Comparison of ENCODE assay signal across 19 cellular contexts in genomic region chr17:75531724-75532090, GRCh38. TPM values are rescaled to one million over a fixed set of nuclear protein-coding genes. Genes with fewer than 3 reads are reported as not detected.
A peak's percentile ranks its signal among the peaks of the same experiment; 100 is the strongest.
DNase-seq lines count a peak whose midpoint lies in the region; ATAC-seq, FAIRE-seq and TF ChIP-seq lines count a peak whose summit lies in the region.
"Had no signal": no experiment of that assay in that cellular context is flagged by ENCODE, and none has a peak within 500 bp of the region (broad histone marks: within the 10 kb centered on the region; RNA-seq: fewer than 3 reads in every experiment).

No MANE protein-coding gene starts in this region.

- DNase-seq in H1 (ENCODE audit: low read depth in 1 of 2, low spot score in 2 of 2) (no peak), mesendoderm (peak; percentile 79), upper lobe of right lung (peak; percentile 78), amygdala (lab: John Stamatoyannopoulos, UW) (no peak), H4 (ENCODE audit: low spot score) (no peak), NCI-H1105 (lab: John Stamatoyannopoulos, UW) (no peak)
- DNase-seq: activated CD8-positive, alpha-beta memory T cell treated with anti-CD3 and anti-CD28 coated beads, Interleukin-2, amount 50 U/mL, for 48 hours; activated naive CD4-positive, alpha-beta T cell treated with anti-CD3 and anti-CD28 coated beads for 36 hours; CD4-positive, CD25-positive, alpha-beta regulatory T cell; GM23248; heart right ventricle; kidney; NCI-H146; NCI-H446 treated with DMSO at 0.1 percent for 48 hours; SHP77 treated with DMSO at 0.1 percent for 48 hours; thyroid gland had no signal

- no peak for FAIRE-seq in H1 (lab: Jason Lieb, UNC)
- FAIRE-seq: kidney had no signal

- no peak overlapping the region for H3K56ac ChIP-seq in H1 (replicated peaks; ENCODE audit: insufficient read length, low read depth, low read length)
- H3K56ac ChIP-seq in mesendoderm (ENCODE audit: low read length), result no peak overlapping the region

- H3K4me3 ChIP-seq in H1 (ENCODE audit: extremely low read depth in 1 of 4, insufficient read depth in 2 of 4, low read depth in 3 of 4, low read length in 4 of 4) (no peak overlapping the region), mesendoderm (ENCODE audit: low read length) (no peak overlapping the region), upper lobe of right lung (no peak overlapping the region)
- H3K4me3 ChIP-seq: GM23248, heart right ventricle, skin epidermis, thyroid gland had no signal

- TF ChIP-seq RAD21 in Ishikawa (IDR thresholded peaks at IDR 0.05; ENCODE audit: low read depth) (no peak), H1 (IDR thresholded peaks at IDR 0.05 in 1 of 2, conservative IDR thresholded peaks at IDR 0.05 in 1 of 2; ENCODE audit: low read depth in 2 of 2, low read length in 2 of 2) (no peak)

- no peak overlapping the region for H2BK5ac ChIP-seq in H1 (ENCODE audit: low read depth, low read length)
- H2BK5ac ChIP-seq in mesendoderm (ENCODE audit: low read length), result no peak overlapping the region

- H3K36me3 ChIP-seq in H1 (ENCODE audit: control insufficient read depth in 2 of 4, insufficient read depth in 4 of 4, low read length in 3 of 4) (no peaks in the 10 kb centered on the region), mesendoderm (ENCODE audit: control insufficient read depth, insufficient read depth, low read length) (no peaks in the 10 kb centered on the region), upper lobe of right lung (peaks cover 6% of the 10 kb centered on the region)
- H3K36me3 ChIP-seq: heart right ventricle, thyroid gland had no signal

- peaks cover under 1% of the 10 kb centered on the region; the same call in 1 of the 2 replicates for H3K23me2 ChIP-seq in H1 (ENCODE audit: low read depth, low read length)

- H2BK15ac ChIP-seq in H1 (ENCODE audit: low read length) (no peak overlapping the region), mesendoderm (replicated peaks; ENCODE audit: low read depth) (no peak overlapping the region)

- H2BK20ac ChIP-seq in H1 (ENCODE audit: low read length), result no peak overlapping the region

- peak; percentile 85 for ATAC-seq in upper lobe of right lung
- ATAC-seq: heart right ventricle had no signal

- TF ChIP-seq EP300 in Ishikawa (IDR thresholded peaks at IDR 0.05; ENCODE audit: borderline replicate concordance), result no peak
- TF ChIP-seq EP300 in H1 (IDR thresholded peaks at IDR 0.05; ENCODE audit: borderline replicate concordance in 1 of 2, low read depth in 2 of 2, low read length in 2 of 2), result no peak

- H4K5ac ChIP-seq in H1 (ENCODE audit: insufficient read length, low read depth, low read length), result no peak overlapping the region
- no peak overlapping the region for H4K5ac ChIP-seq in mesendoderm (ENCODE audit: low read length)

- H3K4ac ChIP-seq in H1 (replicated peaks; ENCODE audit: insufficient read length, low read depth, low read length), result no peak overlapping the region
- H3K4ac ChIP-seq in mesendoderm (ENCODE audit: low read depth, low read length), result no peak overlapping the region

- H4K8ac ChIP-seq in H1 (ENCODE audit: extremely low read depth, insufficient read depth, low read length) (peak overlapping the region; percentile 28; the same call in 1 of the 2 replicates), mesendoderm (ENCODE audit: low read depth, low read length) (no peak overlapping the region)

- H3K4me2 ChIP-seq in H1 (ENCODE audit: insufficient read depth in 1 of 2, low read depth in 2 of 2, low read length in 2 of 2) (no peak overlapping the region), mesendoderm (ENCODE audit: low read length) (no peak overlapping the region)

- H3K79me1 ChIP-seq in H1 (ENCODE audit: low read depth, low read length), result peaks cover 2% of the 10 kb centered on the region
- H3K79me1 ChIP-seq in mesendoderm (ENCODE audit: low read length), result peaks cover 2% of the 10 kb centered on the region

- POLR2A ChIA-PET in H1 (lab: Charles Lee; ENCODE audit: partially characterized antibody), result interaction anchor here (0.6 to 1.7 kb wide), 6 partner anchors 10 to 514 kb away, joined by 3 to 4 read pairs (median 3); partner anchors contain the start of gene TMEM94

- H2AFZ ChIP-seq in H1 (ENCODE audit: low read length), result no peak overlapping the region
- H2AFZ ChIP-seq: GM23248, parathyroid adenoma had no signal

- H2BK120ac ChIP-seq in H1 (replicated peaks; ENCODE audit: low read depth, low read length) (no peak overlapping the region), mesendoderm (ENCODE audit: low read depth, low read length) (no peak overlapping the region)

- H3K9ac ChIP-seq in H1 (replicated peaks in 1 of 4; ENCODE audit: extremely low read depth in 1 of 4, low read depth in 3 of 4, low read length in 3 of 4) (no peak overlapping the region), mesendoderm (ENCODE audit: low read length) (no peak overlapping the region)
- H3K9ac ChIP-seq: GM23248, parathyroid adenoma had no signal

- H2BK12ac ChIP-seq in H1 (ENCODE audit: low read depth, low read length), result no peak overlapping the region

- intact Hi-C loops in upper lobe of right lung (cut with DNase I), result no loop called here

- H3K4me1 ChIP-seq in H1 (replicated peaks in 1 of 4; ENCODE audit: control insufficient read depth in 3 of 4, insufficient read depth in 4 of 4, low read length in 3 of 4) (peaks cover 0 to 7% (median 4%) of the 10 kb centered on the region in 4 experiments; a peak in 5 of 7 replicates), mesendoderm (ENCODE audit: control insufficient read depth, low read depth, low read length) (no peaks in the 10 kb centered on the region), upper lobe of right lung (peaks cover 20% of the 10 kb centered on the region)
- H3K4me1 ChIP-seq: parathyroid adenoma had no signal

- no peak overlapping the region for H4K91ac ChIP-seq in H1 (replicated peaks; ENCODE audit: insufficient read length, low read length)

- CTCF ChIA-PET in H1 (lab: Charles Lee; ENCODE audit: partially characterized antibody), result interaction anchor here (1.0 to 1.9 kb wide), 7 partner anchors 47 to 292 kb away, joined by 3 to 6 read pairs (median 4); no protein-coding TSS in a partner anchor

- H3K18ac ChIP-seq in H1 (ENCODE audit: extremely low read depth, low read length) (no peak overlapping the region), mesendoderm (ENCODE audit: low read length) (no peak overlapping the region)

- H3K27ac ChIP-seq in H1 (ENCODE audit: low read depth, low read length), result no peak overlapping the region
- no peak overlapping the region for H3K27ac ChIP-seq in mesendoderm (ENCODE audit: low read depth, low read length)
- H3K27ac ChIP-seq in upper lobe of right lung, result peak overlapping the region; percentile 73
- H3K27ac ChIP-seq: GM23248, heart right ventricle, parathyroid adenoma, thyroid gland had no signal

- peaks cover 0 to 7% of the 10 kb centered on the region in 2 experiments; a peak in 1 of 4 replicates for H3K79me2 ChIP-seq in H1 (ENCODE audit: control insufficient read depth in 1 of 2, insufficient read depth in 2 of 2, low read length in 2 of 2)
- H3K79me2 ChIP-seq in mesendoderm (ENCODE audit: control insufficient read depth, insufficient read depth, low read length), result no peaks in the 10 kb centered on the region

- TF ChIP-seq CTCF in H1 (IDR thresholded peaks at IDR 0.05; ENCODE audit: control extremely low read depth in 1 of 3, insufficient read depth in 1 of 3, low read depth in 1 of 3, low read length in 3 of 3) (no peak), upper lobe of right lung (IDR thresholded peaks at IDR 0.05) (no peak)

- no peak for TF ChIP-seq POLR2A in H1 (IDR thresholded peaks at IDR 0.05; ENCODE audit: control extremely low read depth in 1 of 2, low read depth in 2 of 2, low read length in 2 of 2)

- H3K9me3 ChIP-seq in H1 (ENCODE audit: insufficient read depth in 2 of 2, low read depth in 1 of 2, low read length in 1 of 2) (no peaks in the 10 kb centered on the region), upper lobe of right lung (no peaks in the 10 kb centered on the region)
- H3K9me3 ChIP-seq: heart right ventricle, thyroid gland had no signal

- H3K23ac ChIP-seq in H1 (ENCODE audit: insufficient read length), result no peak overlapping the region
- H3K23ac ChIP-seq in mesendoderm (ENCODE audit: low read length), result no peak overlapping the region

- WGBS in H1 (ENCODE audit: extremely low coverage in 1 of 2, insufficient coverage in 1 of 2, insufficient read length in 1 of 2, insufficient replicate concordance in 2 of 2, low coverage in 1 of 2, low lambda C conversion rate in 2 of 2, missing lambda C conversion rate in 1 of 2), 2 experiments, result 79% methylated on average over 7 of the region's 7 CpGs; no CpG with 5 or more reads in 1 of the 2 experiments
- no CpG with 5 or more reads among the region's 7 CpGs for WGBS in mesendoderm (ENCODE audit: extremely low coverage, insufficient coverage, low lambda C conversion rate)

- no peaks in the 10 kb centered on the region for H3K27me3 ChIP-seq in H1 (replicated peaks in 1 of 4; ENCODE audit: control insufficient read depth in 3 of 4, extremely low read depth in 1 of 4, insufficient read depth in 3 of 4, low read length in 3 of 4)
- H3K27me3 ChIP-seq in mesendoderm (ENCODE audit: insufficient read depth, low read length, poor library complexity), result no peaks in the 10 kb centered on the region
- no peaks in the 10 kb centered on the region for H3K27me3 ChIP-seq in upper lobe of right lung
- H3K27me3 ChIP-seq: thyroid gland had no signal

- H2AK5ac ChIP-seq in H1 (ENCODE audit: low read depth, low read length) (no peak overlapping the region), mesendoderm (ENCODE audit: low read length) (no peak overlapping the region)

- H3K14ac ChIP-seq in H1 (ENCODE audit: insufficient read length), result no peak overlapping the region

- H4K20me1 ChIP-seq in H1 (replicated peaks in 1 of 2; ENCODE audit: control insufficient read depth in 1 of 2, insufficient read depth in 2 of 2, low read length in 2 of 2), result peaks cover 8 to 10% of the 10 kb centered on the region in 2 experiments

RNA-seq across cellular contexts. Expression of gene LLGL2, which starts 6.2 kb away (rescaled TPM):
- 64.5 and 66.6 TPM in 2 replicates for total RNA-seq in H1 (2021; fragmentation: NEBNext Ultra II Directional; extraction: Animal tissue kit (Norgen Biotek cat#: 25700))
- polyA plus RNA-seq in H1 (2011; rRNA removed), result 77.1 and 126 TPM in 2 replicates
- polyA plus RNA-seq in H1 (2011; cell fraction: cytosol; rRNA removed), result 90.7 TPM
- 171 TPM for polyA plus RNA-seq in H1 (2011; cell fraction: nucleus; rRNA removed)
- 38.9 to 72.3 TPM (median 69.7 TPM) in 4 replicates for polyA plus RNA-seq in H1 (2012, experiment 1 of 2)
- polyA plus RNA-seq in H1 (2012, experiment 2 of 2), result 58.3 TPM
- polyA plus RNA-seq in H1 (2013, experiment 1 of 2), result 47.7 TPM
- polyA plus RNA-seq in H1 (2013, experiment 2 of 2), result 43.3 TPM
- polyA minus RNA-seq in H1 (2011; rRNA and poly(A)+ RNA removed), result 22.8 and 39.6 TPM in 2 replicates
- polyA minus RNA-seq in H1 (2011; cell fraction: cytosol; rRNA and poly(A)+ RNA removed), result 33.2 TPM
- polyA minus RNA-seq in H1 (2011; cell fraction: nucleus; rRNA and poly(A)+ RNA removed), result 44.7 TPM
- polyA plus RNA-seq in mesendoderm (2013, experiment 1 of 2), result 29.1 TPM
- polyA plus RNA-seq in mesendoderm (2013, experiment 2 of 2), result 29.4 TPM
- total RNA-seq in upper lobe of right lung, result 133 TPM
- 7.8 and 13.0 TPM in 2 replicates for total RNA-seq in H4 (2014; rRNA removed; shearing (Covaris generic))
- total RNA-seq: GM23248 had no signal
- polyA plus RNA-seq: GM23248 had no signal

RNA-seq across cellular contexts. Expression of gene TSEN54, which starts 15.4 kb away (rescaled TPM):
- total RNA-seq in H1 (2021; fragmentation: NEBNext Ultra II Directional; extraction: Animal tissue kit (Norgen Biotek cat#: 25700)), result 43.6 and 44.8 TPM in 2 replicates
- 60.3 and 68.1 TPM in 2 replicates for polyA plus RNA-seq in H1 (2011; rRNA removed)
- polyA plus RNA-seq in H1 (2011; cell fraction: cytosol; rRNA removed), result 52.7 TPM
- 106 TPM for polyA plus RNA-seq in H1 (2011; cell fraction: nucleus; rRNA removed)
- 41.4 to 67.2 TPM (median 56.3 TPM) in 4 replicates for polyA plus RNA-seq in H1 (2012, experiment 1 of 2)
- polyA plus RNA-seq in H1 (2012, experiment 2 of 2), result 63.3 TPM
- polyA plus RNA-seq in H1 (2013, experiment 1 of 2), result 32.9 TPM
- 29.0 TPM for polyA plus RNA-seq in H1 (2013, experiment 2 of 2)
- 35.2 and 45.8 TPM in 2 replicates for polyA minus RNA-seq in H1 (2011; rRNA and poly(A)+ RNA removed)
- polyA minus RNA-seq in H1 (2011; cell fraction: cytosol; rRNA and poly(A)+ RNA removed), result 14.6 TPM
- polyA minus RNA-seq in H1 (2011; cell fraction: nucleus; rRNA and poly(A)+ RNA removed), result 18.1 TPM
- 24.5 TPM for polyA plus RNA-seq in mesendoderm (2013, experiment 1 of 2)
- 22.1 TPM for polyA plus RNA-seq in mesendoderm (2013, experiment 2 of 2)
- 21.6 TPM for total RNA-seq in upper lobe of right lung
- 24.1 and 28.6 TPM in 2 replicates for total RNA-seq in H4 (2014; rRNA removed; shearing (Covaris generic))

RNA-seq across cellular contexts. Expression of gene CASKIN2, which starts 16.4 kb away (rescaled TPM):
- total RNA-seq in H1 (2021; fragmentation: NEBNext Ultra II Directional; extraction: Animal tissue kit (Norgen Biotek cat#: 25700)), result 28.9 and 32.3 TPM in 2 replicates
- 6.7 and 10.6 TPM in 2 replicates for polyA plus RNA-seq in H1 (2011; rRNA removed)
- polyA plus RNA-seq in H1 (2011; cell fraction: cytosol; rRNA removed), result 6.0 TPM
- polyA plus RNA-seq in H1 (2011; cell fraction: nucleus; rRNA removed), result 36.0 TPM
- 10.0 to 15.3 TPM (median 14.4 TPM) in 4 replicates for polyA plus RNA-seq in H1 (2012, experiment 1 of 2)
- polyA plus RNA-seq in H1 (2012, experiment 2 of 2), result 12.7 TPM
- 8.6 TPM for polyA plus RNA-seq in H1 (2013, experiment 1 of 2)
- polyA plus RNA-seq in H1 (2013, experiment 2 of 2), result 8.0 TPM
- polyA minus RNA-seq in H1 (2011; rRNA and poly(A)+ RNA removed), result 9.0 and 13.9 TPM in 2 replicates
- 8.7 TPM for polyA minus RNA-seq in H1 (2011; cell fraction: cytosol; rRNA and poly(A)+ RNA removed)
- 19.4 TPM for polyA minus RNA-seq in H1 (2011; cell fraction: nucleus; rRNA and poly(A)+ RNA removed)
- 11.7 TPM for polyA plus RNA-seq in mesendoderm (2013, experiment 1 of 2)
- 12.0 TPM for polyA plus RNA-seq in mesendoderm (2013, experiment 2 of 2)
- 101 TPM for total RNA-seq in upper lobe of right lung
- total RNA-seq in H4 (2014; rRNA removed; shearing (Covaris generic)), result 5.4 and 8.3 TPM in 2 replicates

RNA-seq across cellular contexts. Expression of gene MYO15B, which starts 55.9 kb away (rescaled TPM):
- total RNA-seq in H1 (2021; fragmentation: NEBNext Ultra II Directional; extraction: Animal tissue kit (Norgen Biotek cat#: 25700)), result 11.2 and 13.8 TPM in 2 replicates
- 7.1 and 15.1 TPM in 2 replicates for polyA plus RNA-seq in H1 (2011; rRNA removed)
- polyA plus RNA-seq in H1 (2011; cell fraction: cytosol; rRNA removed), result 12.4 TPM
- 107 TPM for polyA plus RNA-seq in H1 (2011; cell fraction: nucleus; rRNA removed)
- 9.4 to 17.6 TPM (median 14.5 TPM) in 4 replicates for polyA plus RNA-seq in H1 (2012, experiment 1 of 2)
- 5.4 TPM for polyA plus RNA-seq in H1 (2012, experiment 2 of 2)
- 5.8 TPM for polyA plus RNA-seq in H1 (2013, experiment 1 of 2)
- 4.9 TPM for polyA plus RNA-seq in H1 (2013, experiment 2 of 2)
- 4.1 and 7.9 TPM in 2 replicates for polyA minus RNA-seq in H1 (2011; rRNA and poly(A)+ RNA removed)
- 12.5 TPM for polyA minus RNA-seq in H1 (2011; cell fraction: cytosol; rRNA and poly(A)+ RNA removed)
- 40.4 TPM for polyA minus RNA-seq in H1 (2011; cell fraction: nucleus; rRNA and poly(A)+ RNA removed)
- polyA plus RNA-seq in mesendoderm (2013, experiment 1 of 2), result 1.8 TPM
- polyA plus RNA-seq in mesendoderm (2013, experiment 2 of 2), result 1.1 TPM
- total RNA-seq in upper lobe of right lung, result 193 TPM
- 0.02 and 1.1 TPM in 2 replicates for total RNA-seq in H4 (2014; rRNA removed; shearing (Covaris generic))

Comparison
In these comparisons a context has a peak if more than half of its experiments do, and no peak if none do; other contexts are left out.
1. DNase-seq: peak in mesendoderm (single experiment) and upper lobe of right lung (single experiment); none in H1 (0 of 2), amygdala (0 of 56), H4 (single experiment) and NCI-H1105 (single experiment).